ENCODE assay signal across 8 cellular contexts in the genomic region with DNA sequence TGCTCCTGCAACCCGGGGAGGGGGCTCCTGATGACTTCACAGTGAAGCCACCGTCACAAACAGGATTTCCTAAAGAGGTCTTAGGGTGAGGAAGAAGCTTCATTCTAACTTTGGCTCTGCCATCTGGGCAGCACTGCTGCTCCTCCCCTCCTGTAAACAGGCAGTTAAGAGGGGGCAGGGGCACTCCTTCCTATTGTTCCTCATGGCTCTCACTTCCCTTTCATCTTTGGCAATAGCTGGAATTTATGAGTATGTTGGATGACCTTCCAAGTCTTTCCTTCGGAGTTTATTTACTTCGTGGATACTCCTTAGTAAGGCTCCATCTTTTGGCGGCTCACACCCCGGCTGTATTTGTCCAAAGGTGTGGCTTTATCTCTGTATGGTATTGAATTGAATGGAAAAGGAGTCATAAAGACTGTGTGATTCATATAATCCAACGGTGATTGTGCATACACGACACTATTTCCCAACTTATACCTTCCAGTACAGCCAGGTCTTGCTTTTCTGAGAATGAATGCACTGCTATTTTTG. TPM values are rescaled to one million over a fixed set of nuclear protein-coding genes. Genes with fewer than 3 reads are reported as not detected.
DNase-seq lines count a peak whose midpoint lies in the region; ATAC-seq, FAIRE-seq and TF ChIP-seq lines count a peak whose summit lies in the region.

No MANE protein-coding gene starts in this region.

- in situ Hi-C loops in HepG2 (cut with HindIII; ENCODE audit: extremely low pct_ligation_motif_present, low pct_unique_long_range_greater_than_20kb): no loop called here

- H3K27ac ChIP-seq in HepG2 (ENCODE audit: extremely low read length, insufficient read depth, low read length): no peak overlapping the region

- peaks cover 93% of the 10 kb centered on the region for H3K4me1 Mint-ChIP-seq in activated T-helper 2 cell treated with anti-CD3 and anti-CD28 coated beads, Interferon-gamma antibody, Interleukin-2, Interleukin-4, amounts not matched to agents 10 μg/mL and 5 μg/mL and 100 μg/mL, durations not matched to agents 14 hours and 24 hours and 36 hours (ENCODE audit: low read depth)

- H3K27me3 ChIP-seq in BE2C: no peaks in the 10 kb centered on the region
- no peaks in the 10 kb centered on the region for H3K27me3 ChIP-seq in HepG2 (ENCODE audit: control insufficient read depth in 1 of 2, insufficient read depth in 2 of 2, low read length in 2 of 2)

- peak overlapping the region; percentile 97 for H3K27ac Mint-ChIP-seq in activated T-helper 2 cell treated with anti-CD3 and anti-CD28 coated beads, Interferon-gamma antibody, Interleukin-2, Interleukin-4, amounts not matched to agents 10 μg/mL and 5 μg/mL and 100 μg/mL, durations not matched to agents 14 hours and 24 hours and 36 hours

- H3K4me2 ChIP-seq in HepG2 (ENCODE audit: low read depth, low read length): no peak overlapping the region

- no peak for FAIRE-seq in HepG2 (lab: Jason Lieb, UNC)

- peaks cover 64% of the 10 kb centered on the region for H3K36me3 Mint-ChIP-seq in activated T-helper 2 cell treated with anti-CD3 and anti-CD28 coated beads, Interferon-gamma antibody, Interleukin-2, Interleukin-4, amounts not matched to agents 10 μg/mL and 5 μg/mL and 100 μg/mL, durations not matched to agents 14 hours and 24 hours and 36 hours (ENCODE audit: low read depth)

- H3K4me3 ChIP-seq in BE2C (ENCODE audit: low read depth, low read length): no peak overlapping the region
- no peak overlapping the region for H3K4me3 ChIP-seq in HepG2 (replicated peaks in 1 of 3; ENCODE audit: insufficient read depth in 1 of 3, low read depth in 2 of 3, low read length in 3 of 3)

- DNase-seq in BE2C: peak; percentile 14
- peak; percentile 95 for DNase-seq in LoVo (ENCODE audit: low spot score)
- no peak for DNase-seq in activated T-helper 2 cell treated with anti-CD3 and anti-CD28 coated beads, Interferon-gamma antibody, Interleukin-2, Interleukin-4, amounts not matched to agents 10 μg/mL and 5 μg/mL and 100 μg/mL, durations not matched to agents 14 hours and 24 hours and 36 hours (ENCODE audit: low spot score)
- peak; percentile 7 for DNase-seq in HepG2 (ENCODE audit: low spot score)
- DNase-seq in NCI-H1436 (lab: John Stamatoyannopoulos, UW): no peak
- DNase-seq in posterior cingulate gyrus: no peak

- no peak for TF ChIP-seq RAD21 in HepG2 (CRISPR knock-in tag; IDR thresholded peaks at IDR 0.05)

- CTCF ChIA-PET in HepG2 (lab: Yijun Ruan, JAX; ENCODE audit: low intra/inter-chr PET ratio, low total read pairs): no interaction called here

- no peaks in the 10 kb centered on the region for H3K27me3 Mint-ChIP-seq in activated T-helper 2 cell treated with anti-CD3 and anti-CD28 coated beads, Interferon-gamma antibody, Interleukin-2, Interleukin-4, amounts not matched to agents 10 μg/mL and 5 μg/mL and 100 μg/mL, durations not matched to agents 14 hours and 24 hours and 36 hours (ENCODE audit: low read depth)

- 98% methylated on average over 8 of the region's 8 CpGs for WGBS in HepG2 (ENCODE audit: low lambda C conversion rate)

- H3K36me3 ChIP-seq in BE2C (peaks cover 7% of the 10 kb centered on the region; the same call in 1 of the 2 replicates), HepG2 (replicated peaks in 1 of 2; ENCODE audit: control insufficient read depth in 1 of 2, insufficient read depth in 2 of 2, low read length in 2 of 2) (peaks cover 14 to 66% of the 10 kb centered on the region in 2 experiments)

- H3K9me3 ChIP-seq in BE2C (no peaks in the 10 kb centered on the region), HepG2 (ENCODE audit: low read length) (no peaks in the 10 kb centered on the region)

- ATAC-seq in HepG2 (no peak), GM21367 (IDR thresholded peaks at IDR 0.05; ENCODE audit: unreplicated experiment) (no peak), HG02588 (IDR thresholded peaks at IDR 0.05; ENCODE audit: unreplicated experiment) (no peak)

- H3K9ac ChIP-seq in HepG2 (ENCODE audit: insufficient read depth, low read depth, low read length): no peak overlapping the region

- peaks cover 15% of the 10 kb centered on the region for H3K4me1 ChIP-seq in BE2C
- H3K4me1 ChIP-seq in HepG2 (ENCODE audit: insufficient read depth, low read length): peaks cover 11% of the 10 kb centered on the region

- no peak for TF ChIP-seq EP300 in HepG2 (IDR thresholded peaks at IDR 0.05; ENCODE audit: low read depth in 2 of 2, low read length in 2 of 2)
- TF ChIP-seq EP300 in HepG2 (CRISPR knock-in tag; IDR thresholded peaks at IDR 0.05; ENCODE audit: borderline replicate concordance): no peak

- no peaks in the 10 kb centered on the region; the same call in 1 of the 2 replicates for H4K20me1 ChIP-seq in HepG2 (ENCODE audit: insufficient read depth, low read length)

- no peak overlapping the region for H3K4me3 Mint-ChIP-seq in activated T-helper 2 cell treated with anti-CD3 and anti-CD28 coated beads, Interferon-gamma antibody, Interleukin-2, Interleukin-4, amounts not matched to agents 10 μg/mL and 5 μg/mL and 100 μg/mL, durations not matched to agents 14 hours and 24 hours and 36 hours (ENCODE audit: low read depth)

- H3K79me2 ChIP-seq in HepG2 (ENCODE audit: insufficient read depth, low read length): peaks cover 18% of the 10 kb centered on the region

- H2AFZ ChIP-seq in HepG2 (ENCODE audit: low read length): no peak overlapping the region

- BruUV-seq in HepG2 (replicated peaks; lab: Mats Ljungman, UMichigan): TSS peak; percentile 6

- no peak for TF ChIP-seq POLR2A in HepG2 (IDR thresholded peaks at IDR 0.05; ENCODE audit: insufficient read depth in 1 of 2, low read depth in 2 of 2, low read length in 2 of 2)

- intact Hi-C loops in activated T-helper 2 cell treated with anti-CD3 and anti-CD28 coated beads, Interferon-gamma antibody, Interleukin-2, Interleukin-4, amounts not matched to agents 10 μg/mL and 5 μg/mL and 100 μg/mL, durations not matched to agents 14 hours and 24 hours and 36 hours (cut with micrococcal nuclease): loop anchor here (2.0 to 5.0 kb wide), 4 partner anchors 13 to 307 kb away; no protein-coding TSS in a partner anchor
- intact Hi-C loops in HepG2 (cut with micrococcal nuclease; ENCODE audit: unreplicated experiment): no loop called here
- intact Hi-C loops in posterior cingulate gyrus (cut with DNase I): no loop called here

- no peak for TF ChIP-seq CTCF in BE2C (IDR thresholded peaks at IDR 0.05; ENCODE audit: low read depth, low read length)
- TF ChIP-seq CTCF in HepG2 (CRISPR knock-in tag; IDR thresholded peaks at IDR 0.05): no peak

- H3K9me3 Mint-ChIP-seq in activated T-helper 2 cell treated with anti-CD3 and anti-CD28 coated beads, Interferon-gamma antibody, Interleukin-2, Interleukin-4, amounts not matched to agents 10 μg/mL and 5 μg/mL and 100 μg/mL, durations not matched to agents 14 hours and 24 hours and 36 hours: no peaks in the 10 kb centered on the region

- POLR2A ChIA-PET in HepG2 (lab: Yijun Ruan, JAX): no interaction called here

TF ChIP-seq in HepG2, 621 proteins besides CTCF, POLR2A, EP300 and RAD21:
- TF ChIP-seq MZF1 (CRISPR knock-in tag; IDR thresholded peaks at IDR 0.05; ENCODE audit: borderline replicate concordance): no peak
- no peak for TF ChIP-seq ZNF460 (CRISPR knock-in tag; IDR thresholded peaks at IDR 0.05; ENCODE audit: borderline replicate concordance)
- no peak for TF ChIP-seq BHLHE40 (IDR thresholded peaks at IDR 0.05; ENCODE audit: low read length)
- TF ChIP-seq, protein P1, sequence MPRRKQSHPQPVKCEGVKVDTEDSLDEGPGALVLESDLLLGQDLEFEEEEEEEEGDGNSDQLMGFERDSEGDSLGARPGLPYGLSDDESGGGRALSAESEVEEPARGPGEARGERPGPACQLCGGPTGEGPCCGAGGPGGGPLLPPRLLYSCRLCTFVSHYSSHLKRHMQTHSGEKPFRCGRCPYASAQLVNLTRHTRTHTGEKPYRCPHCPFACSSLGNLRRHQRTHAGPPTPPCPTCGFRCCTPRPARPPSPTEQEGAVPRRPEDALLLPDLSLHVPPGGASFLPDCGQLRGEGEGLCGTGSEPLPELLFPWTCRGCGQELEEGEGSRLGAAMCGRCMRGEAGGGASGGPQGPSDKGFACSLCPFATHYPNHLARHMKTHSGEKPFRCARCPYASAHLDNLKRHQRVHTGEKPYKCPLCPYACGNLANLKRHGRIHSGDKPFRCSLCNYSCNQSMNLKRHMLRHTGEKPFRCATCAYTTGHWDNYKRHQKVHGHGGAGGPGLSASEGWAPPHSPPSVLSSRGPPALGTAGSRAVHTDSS (CRISPR knock-in tag; conservative IDR thresholded peaks at IDR 0.05): no peak
- TF ChIP-seq ZNF337 (CRISPR knock-in tag; IDR thresholded peaks at IDR 0.05; ENCODE audit: borderline replicate concordance, low read depth): no peak
- no peak for TF ChIP-seq RBAK (CRISPR knock-in tag; IDR thresholded peaks at IDR 0.05)
- TF ChIP-seq MYC (CRISPR knock-in tag; IDR thresholded peaks at IDR 0.05; ENCODE audit: borderline replicate concordance): no peak

RNA-seq across cellular contexts. Expression of a gene that starts 55.4 kb away (rescaled TPM):
- 30.4 TPM for polyA plus RNA-seq in BE2C (2012; ENCODE audit: insufficient read depth, insufficient read length, low read depth)
- 39.0 and 39.4 TPM in 2 replicates for total RNA-seq in activated T-helper 2 cell treated with anti-CD3 and anti-CD28 coated beads, Interferon-gamma antibody, Interleukin-2, Interleukin-4, amounts not matched to agents 10 μg/mL and 5 μg/mL and 100 μg/mL, durations not matched to agents 14 hours and 24 hours and 36 hours
- 56.3 and 65.5 TPM in 2 replicates for total RNA-seq in HepG2 (2016; rRNA removed; fragmentation: Illumina TruSeq; extraction: Trizol)
- 13.3 and 17.4 TPM in 2 replicates for total RNA-seq in HepG2 (2016; cell fraction: cytosol; rRNA removed; fragmentation: Illumina TruSeq; extraction: Trizol; ENCODE audit: low read depth)
- 55.3 and 69.7 TPM in 2 replicates for total RNA-seq in HepG2 (2016; cell fraction: insoluble cytoplasmic fraction; rRNA removed; fragmentation: Illumina TruSeq; extraction: Trizol)
- 23.5 and 27.3 TPM in 2 replicates for total RNA-seq in HepG2 (2016; cell fraction: membrane; rRNA removed; fragmentation: Illumina TruSeq; extraction: Trizol)
- total RNA-seq in HepG2 (2016; cell fraction: nucleus; rRNA removed; fragmentation: Illumina TruSeq; extraction: Trizol): 62.3 and 63.2 TPM in 2 replicates
- 19.6 and 29.1 TPM in 2 replicates for polyA plus RNA-seq in HepG2 (2011; rRNA removed)
- 8.9 and 12.8 TPM in 2 replicates for polyA plus RNA-seq in HepG2 (2011; cell fraction: cytosol; rRNA removed)
- 12.6 and 37.9 TPM in 2 replicates for polyA plus RNA-seq in HepG2 (2011; cell fraction: nucleus; rRNA removed)
- polyA plus RNA-seq in HepG2 (2012): 26.6 and 33.0 TPM in 2 replicates
- 5.0 and 5.5 TPM in 2 replicates for polyA plus RNA-seq in HepG2 (2016; cell fraction: cytosol; fragmentation: Illumina TruSeq; extraction: Trizol; ENCODE audit: low read depth)
- 69.4 and 78.5 TPM in 2 replicates for polyA plus RNA-seq in HepG2 (2016; cell fraction: insoluble cytoplasmic fraction; fragmentation: Illumina TruSeq; extraction: Trizol; ENCODE audit: low read depth)
- polyA plus RNA-seq in HepG2 (2016; cell fraction: membrane; fragmentation: Illumina TruSeq; extraction: Trizol; ENCODE audit: low read depth): 13.1 and 14.8 TPM in 2 replicates
- 69.9 and 72.0 TPM in 2 replicates for polyA plus RNA-seq in HepG2 (2016; cell fraction: nucleus; fragmentation: Illumina TruSeq; extraction: Trizol; ENCODE audit: insufficient read depth, low read depth)
- polyA minus RNA-seq in HepG2 (2011; rRNA and poly(A)+ RNA removed; ENCODE audit: low replicate concordance): 11.4 and 17.2 TPM in 2 replicates
- polyA minus RNA-seq in HepG2 (2011; cell fraction: cytosol; rRNA and poly(A)+ RNA removed): 6.9 and 11.3 TPM in 2 replicates
- 51.7 and 63.1 TPM in 2 replicates for polyA minus RNA-seq in HepG2 (2011; cell fraction: nucleus; rRNA and poly(A)+ RNA removed)

Comparison
In these comparisons a context has a peak if more than half of its experiments do, and no peak if none do; other contexts are left out.
1. DNase-seq: peak in BE2C (single experiment), LoVo (single experiment) and HepG2 (single experiment); none in activated T-helper 2 cell treated with anti-CD3 and anti-CD28 coated beads, Interferon-gamma antibody, Interleukin-2, Interleukin-4, amounts not matched to agents 10 μg/mL and 5 μg/mL and 100 μg/mL, durations not matched to agents 14 hours and 24 hours and 36 hours (single experiment), NCI-H1436 (single experiment) and posterior cingulate gyrus (0 of 10).